ENCODE assay signal across 11 cellular contexts in genomic region chr9:3136230-3136629, GRCh38.
"Had no signal": no experiment of that assay in that cellular context is flagged by ENCODE, and none has a peak within 500 bp of the region (broad histone marks: within the 10 kb centered on the region; RNA-seq: fewer than 3 reads in every experiment).

No MANE protein-coding gene starts in this region.

- H3K4me2 ChIP-seq: GM23338 had no signal

- H3K9me3 ChIP-seq: HAP-1 had no signal

- ATAC-seq: GM23338, HCT116 had no signal

- H2AFZ ChIP-seq: GM23248, GM23338 had no signal

- FAIRE-seq: H1, H54 had no signal

- H3K36me3 ChIP-seq: HAP-1 had no signal

- H3K4me1 ChIP-seq: HAP-1 had no signal

- H3K27ac ChIP-seq: GM23248 had no signal

- H3K4me3 ChIP-seq: GM23248, GM23338, HAP-1 had no signal

- DNase-seq: GOT3, H7, H9, HCEC 1CT, HFFc6 had no signal

- H3K9ac ChIP-seq: GM23248 had no signal
